In genomic region chr22:38506118-38506962, GRCh38 we compare ENCODE assay signal across 1 cellular context.
A peak's percentile ranks its signal among the peaks of the same experiment; 100 is the strongest.
TF ChIP-seq lines count a peak whose summit lies in the region.

Gene DDX17, minus strand, starts transcription at chr22:38506311.

TF ChIP-seq in HepG2, 621 proteins besides CTCF, POLR2A, EP300 and RAD21 (continued from another document and continues in another):
- TF ChIP-seq HMG20A (CRISPR knock-in tag; IDR thresholded peaks at IDR 0.05; ENCODE audit: borderline replicate concordance), result no peak
- TF ChIP-seq IRX3 (CRISPR knock-in tag; IDR thresholded peaks at IDR 0.05; ENCODE audit: borderline replicate concordance, low read depth), result no peak
- peak; percentile 95 for TF ChIP-seq ZBTB33 (CRISPR knock-in tag; IDR thresholded peaks at IDR 0.05)
- peak; percentile 91 for TF ChIP-seq TAF1 (CRISPR knock-in tag; IDR thresholded peaks at IDR 0.05)
- no peak for TF ChIP-seq ZNF446 (CRISPR knock-in tag; IDR thresholded peaks at IDR 0.05)
- TF ChIP-seq ZNF605 (CRISPR knock-in tag; IDR thresholded peaks at IDR 0.05), result no peak
- TF ChIP-seq CBFB (CRISPR knock-in tag; IDR thresholded peaks at IDR 0.05), result 0 out of 2 replicates have a peak, but pooled peaks have one; percentile 49
- TF ChIP-seq HNF1A (IDR thresholded peaks at IDR 0.05; ENCODE audit: low read depth), result no peak
- TF ChIP-seq HNF1A (CRISPR knock-in tag; IDR thresholded peaks at IDR 0.05; ENCODE audit: borderline replicate concordance), result no peak
- TF ChIP-seq ETV6 (CRISPR knock-in tag; conservative IDR thresholded peaks at IDR 0.05), result peak; percentile 49; the same call in 1 of the 2 replicates
- TF ChIP-seq ZNF609 (CRISPR knock-in tag; IDR thresholded peaks at IDR 0.05; ENCODE audit: borderline replicate concordance), result no peak
- no peak for TF ChIP-seq SIX4 (CRISPR knock-in tag; IDR thresholded peaks at IDR 0.05)
- peak; percentile 25 for TF ChIP-seq ZFY (CRISPR knock-in tag; IDR thresholded peaks at IDR 0.05)
- TF ChIP-seq ZNF780A (CRISPR knock-in tag; IDR thresholded peaks at IDR 0.05), result no peak
- TF ChIP-seq ZNF460 (CRISPR knock-in tag; IDR thresholded peaks at IDR 0.05; ENCODE audit: borderline replicate concordance), result no peak
- no peak for TF ChIP-seq SRSF4 (IDR thresholded peaks at IDR 0.05; ENCODE audit: low read depth, low read length, poor library complexity, severe bottlenecking)
- no peak for TF ChIP-seq ATF1 (CRISPR knock-in tag; IDR thresholded peaks at IDR 0.05)
- no peak for TF ChIP-seq TBP (CRISPR knock-in tag; IDR thresholded peaks at IDR 0.05)
- TF ChIP-seq BHLHE40 (IDR thresholded peaks at IDR 0.05; ENCODE audit: low read length), result no peak
- no peak for TF ChIP-seq AHR (CRISPR knock-in tag; IDR thresholded peaks at IDR 0.05)
- no peak for TF ChIP-seq ZNF678 (CRISPR knock-in tag; IDR thresholded peaks at IDR 0.05)
- TF ChIP-seq DRAP1 (CRISPR knock-in tag; IDR thresholded peaks at IDR 0.05), result peak; percentile 83
- TF ChIP-seq NCOA1 (CRISPR knock-in tag; IDR thresholded peaks at IDR 0.05), result no peak
- no peak for TF ChIP-seq ZNF878 (CRISPR knock-in tag; IDR thresholded peaks at IDR 0.05)
- peak; percentile 100 for TF ChIP-seq AGO1 (IDR thresholded peaks at IDR 0.05; ENCODE audit: low read depth, low read length, poor library complexity, severe bottlenecking)
- TF ChIP-seq SAP130 (CRISPR knock-in tag; IDR thresholded peaks at IDR 0.05; ENCODE audit: low read depth), result peak; percentile 64
- 0 out of 2 replicates have a peak, but pooled peaks have one; percentile 55 for TF ChIP-seq ZNF576 (CRISPR knock-in tag; IDR thresholded peaks at IDR 0.05)
- no peak for TF ChIP-seq ZNF136 (CRISPR knock-in tag; IDR thresholded peaks at IDR 0.05; ENCODE audit: low read depth)
- no peak for TF ChIP-seq ZSCAN5A (CRISPR knock-in tag; IDR thresholded peaks at IDR 0.05; ENCODE audit: borderline replicate concordance)
- TF ChIP-seq ZNF749 (CRISPR knock-in tag; IDR thresholded peaks at IDR 0.05; ENCODE audit: borderline replicate concordance), result 0 out of 2 replicates have a peak, but pooled peaks have one; percentile 21
- TF ChIP-seq THRA (CRISPR knock-in tag; IDR thresholded peaks at IDR 0.05; ENCODE audit: borderline replicate concordance), result 0 out of 2 replicates have a peak, but pooled peaks have one; percentile 6
- no peak for TF ChIP-seq AGO2 (optimal IDR thresholded peaks at IDR 0.05; ENCODE audit: low read depth, low read length)
- no peak for TF ChIP-seq ZNF646 (CRISPR knock-in tag; IDR thresholded peaks at IDR 0.05)
- TF ChIP-seq CREB1 (IDR thresholded peaks at IDR 0.05), result peak; percentile 77
- TF ChIP-seq CREB1 (CRISPR knock-in tag; IDR thresholded peaks at IDR 0.05), result peak; percentile 51; the same call in 1 of the 2 replicates
- TF ChIP-seq KAT8 (CRISPR knock-in tag; IDR thresholded peaks at IDR 0.05), result peak; percentile 87
- peak; percentile 5 for TF ChIP-seq TAF15 (IDR thresholded peaks at IDR 0.05; ENCODE audit: low read depth, low read length, poor library complexity, severe bottlenecking)
- TF ChIP-seq KDM2A (CRISPR knock-in tag; IDR thresholded peaks at IDR 0.05; ENCODE audit: borderline replicate concordance, low read depth), result peak; percentile 80
- TF ChIP-seq ZEB1 (IDR thresholded peaks at IDR 0.05; ENCODE audit: insufficient replicate concordance, low read depth), result no peak
- TF ChIP-seq THAP8 (CRISPR knock-in tag; IDR thresholded peaks at IDR 0.05; ENCODE audit: borderline replicate concordance), result no peak
